In genomic region chr6:78883651-78884050, GRCh38 we compare ENCODE assay signal across 23 cellular contexts.
"Had no signal": no experiment of that assay in that cellular context is flagged by ENCODE, and none has a peak within 500 bp of the region (broad histone marks: within the 10 kb centered on the region; RNA-seq: fewer than 3 reads in every experiment).

No MANE protein-coding gene starts in this region.

- H3K4me3 ChIP-seq: MG63, SJCRH30 had no signal

- H3K36me3 ChIP-seq: MG63 had no signal

- ATAC-seq: Right ventricle myocardium inferior, SK-N-SH treated with all-trans-retinoic acid at 6 μM for 48 hours had no signal

- H3K4me1 ChIP-seq: SJCRH30 had no signal

- DNase-seq: KBM-7, MG63, NCI-H1092, NCI-H1105 treated with DMSO at 0.1 percent for 48 hours, NCI-H1417 treated with DMSO at 0.1 percent for 48 hours, NCI-H146, NCI-H187, NCI-H2029, NCI-H2081 treated with DMSO at 0.1 percent for 48 hours, NCI-H2171, NCI-H226, NCI-H446, NCI-H510A, NCI-H524 treated with DMSO at 0.1 percent for 48 hours, NCI-H69, NCI-H774, RPMI8226, SHP77 treated with DMSO at 0.1 percent for 48 hours, SJCRH30 had no signal

- FAIRE-seq: RCC 7860 had no signal

- H3K27me3 ChIP-seq: MG63, SJCRH30 had no signal

- H3K9me3 ChIP-seq: MG63, SJCRH30 had no signal

- H3K27ac ChIP-seq: HL-60, SJCRH30 had no signal
